Comparison of ENCODE assay signal across 9 cellular contexts in genomic region chr10:97185326-97186058, GRCh38. TPM values are rescaled to one million over a fixed set of nuclear protein-coding genes. Genes with fewer than 3 reads are reported as not detected.
DNase-seq lines count a peak whose midpoint lies in the region; ATAC-seq and TF ChIP-seq lines count a peak whose summit lies in the region.
"Had no signal": no experiment of that assay in that cellular context is flagged by ENCODE, and none has a peak within 500 bp of the region (broad histone marks: within the 10 kb centered on the region; RNA-seq: fewer than 3 reads in every experiment).

Gene SLIT1, minus strand, starts transcription at chr10:97185959. Its CDS starts 285 bp downstream, at chr10:97185674.

- no peaks in the 10 kb centered on the region for H3K79me2 ChIP-seq in OCI-LY7 (ENCODE audit: insufficient read depth, low read depth, low read length)

- DNase-seq in DMS153 treated with DMSO at 0.1 percent for 48 hours (lab: John Stamatoyannopoulos, UW; ENCODE audit: unreplicated experiment) (peak; percentile 24), DMS153 (lab: John Stamatoyannopoulos, UW) (no peak), OCI-LY7 (ENCODE audit: low spot score) (no peak), left ventricle myocardium superior (no peak), GM10248 (ENCODE audit: extremely low spot score) (no peak), cerebellar nuclear complex (lab: John Stamatoyannopoulos, UW) (no peak)
- no peak for DNase-seq in stimulated activated effector memory CD8-positive, alpha-beta T cell treated with anti-CD3 and anti-CD28 coated beads, Interleukin-12 subunit alpha, Interleukin-12 subunit beta, amount 100 ng/mL, for 72 hours (ENCODE audit: low spot score in 2 of 2)
- no peak for DNase-seq in activated CD4-positive, alpha-beta memory T cell treated with anti-CD3 and anti-CD28 coated beads, Interleukin-2, amount 10 ng/mL, durations not matched to agents 7 days and 5 days
- DNase-seq: 8988T had no signal

- H3K4me1 Mint-ChIP-seq in stimulated activated effector memory CD8-positive, alpha-beta T cell treated with anti-CD3 and anti-CD28 coated beads, Interleukin-12 subunit alpha, Interleukin-12 subunit beta, amount 100 ng/mL, for 72 hours, result peaks cover 9% of the 10 kb centered on the region
- H3K4me1 Mint-ChIP-seq in activated CD4-positive, alpha-beta memory T cell treated with anti-CD3 and anti-CD28 coated beads, Interleukin-2, amount 10 ng/mL, durations not matched to agents 7 days and 5 days, result peaks cover 6% of the 10 kb centered on the region

- H3K9me3 ChIP-seq in OCI-LY7 (ENCODE audit: low read length), result no peaks in the 10 kb centered on the region

- CTCF ChIA-PET in OCI-LY7 (lab: Charles Lee; ENCODE audit: unreplicated experiment) (no interaction called here), GM10248 (lab: Yijun Ruan, JAX) (interaction anchor here (0.9 to 6.9 kb wide), 4 partner anchors 9 to 113 kb away, joined by 3 to 41 read pairs (median 8); no protein-coding TSS in a partner anchor)
- CTCF ChIA-PET in activated CD4-positive, alpha-beta memory T cell treated with anti-CD3 and anti-CD28 coated beads, Interleukin-2, amount 10 ng/mL, durations not matched to agents 7 days and 5 days (lab: Charles Lee), result interaction anchor here (1.2 kb wide), 1 partner anchor 11 kb away, joined by 4 read pairs; no protein-coding TSS in a partner anchor

- no peaks in the 10 kb centered on the region for H4K20me1 ChIP-seq in OCI-LY7 (ENCODE audit: insufficient read depth, low read length)

- no peaks in the 10 kb centered on the region for H3K36me3 ChIP-seq in OCI-LY7 (ENCODE audit: insufficient read depth, low read length)

- H3K4me3 ChIP-seq in OCI-LY7 (ENCODE audit: low read depth, low read length, poor library complexity, severe bottlenecking), result no peak within 1 kb of the TSS

- H3K4me2 ChIP-seq in OCI-LY7 (ENCODE audit: low read length), result peak within 1 kb of the TSS; percentile 21; the same call in 1 of the 2 replicates

- TF ChIP-seq CTCF in OCI-LY7 (conservative IDR thresholded peaks at IDR 0.05; ENCODE audit: low read length) (no peak), GM10248 (IDR thresholded peaks at IDR 0.05; ENCODE audit: control extremely low read depth, extremely low read depth, low read depth, missing control alignments) (no peak)

- intact Hi-C loops in OCI-LY7 (cut with micrococcal nuclease; ENCODE audit: unreplicated experiment) (no loop called here), left ventricle myocardium superior (cut with micrococcal nuclease) (no loop called here)

- H3K27ac ChIP-seq in OCI-LY7 (ENCODE audit: low read depth, low read length, poor library complexity, severe bottlenecking), result no peak within 1 kb of the TSS

- BruUV-seq in OCI-LY7 (replicated peaks; lab: Mats Ljungman, UMichigan), result no TSS peak

- H3K9me3 Mint-ChIP-seq in stimulated activated effector memory CD8-positive, alpha-beta T cell treated with anti-CD3 and anti-CD28 coated beads, Interleukin-12 subunit alpha, Interleukin-12 subunit beta, amount 100 ng/mL, for 72 hours, result no peaks in the 10 kb centered on the region
- no peaks in the 10 kb centered on the region for H3K9me3 Mint-ChIP-seq in activated CD4-positive, alpha-beta memory T cell treated with anti-CD3 and anti-CD28 coated beads, Interleukin-2, amount 10 ng/mL, durations not matched to agents 7 days and 5 days

- no peaks in the 10 kb centered on the region for H3K36me3 Mint-ChIP-seq in stimulated activated effector memory CD8-positive, alpha-beta T cell treated with anti-CD3 and anti-CD28 coated beads, Interleukin-12 subunit alpha, Interleukin-12 subunit beta, amount 100 ng/mL, for 72 hours
- H3K36me3 Mint-ChIP-seq in activated CD4-positive, alpha-beta memory T cell treated with anti-CD3 and anti-CD28 coated beads, Interleukin-2, amount 10 ng/mL, durations not matched to agents 7 days and 5 days (ENCODE audit: low read depth), result no peaks in the 10 kb centered on the region

- POLR2A ChIA-PET in OCI-LY7 (lab: Charles Lee), result no interaction called here
- POLR2A ChIA-PET in activated CD4-positive, alpha-beta memory T cell treated with anti-CD3 and anti-CD28 coated beads, Interleukin-2, amount 10 ng/mL, durations not matched to agents 7 days and 5 days (lab: Charles Lee), result no interaction called here
- POLR2A ChIA-PET in GM10248 (lab: Yijun Ruan, JAX), result no interaction called here

- ATAC-seq in left ventricle myocardium superior, result peak; percentile 27
- ATAC-seq in stimulated activated effector memory CD8-positive, alpha-beta T cell treated with anti-CD3 and anti-CD28 coated beads, Interleukin-12 subunit alpha, Interleukin-12 subunit beta, amount 100 ng/mL, for 72 hours, result no peak

- H3K27me3 Mint-ChIP-seq in activated CD4-positive, alpha-beta memory T cell treated with anti-CD3 and anti-CD28 coated beads, Interleukin-2, amount 10 ng/mL, durations not matched to agents 7 days and 5 days, result peaks cover 61% of the 10 kb centered on the region

- H3K4me3 Mint-ChIP-seq in stimulated activated effector memory CD8-positive, alpha-beta T cell treated with anti-CD3 and anti-CD28 coated beads, Interleukin-12 subunit alpha, Interleukin-12 subunit beta, amount 100 ng/mL, for 72 hours, result peak within 1 kb of the TSS; percentile 50
- H3K4me3 Mint-ChIP-seq in activated CD4-positive, alpha-beta memory T cell treated with anti-CD3 and anti-CD28 coated beads, Interleukin-2, amount 10 ng/mL, durations not matched to agents 7 days and 5 days, result no peak within 1 kb of the TSS

- no peaks in the 10 kb centered on the region for H3K9me2 ChIP-seq in OCI-LY7 (ENCODE audit: insufficient read depth, low read length)

- H3K27ac Mint-ChIP-seq in stimulated activated effector memory CD8-positive, alpha-beta T cell treated with anti-CD3 and anti-CD28 coated beads, Interleukin-12 subunit alpha, Interleukin-12 subunit beta, amount 100 ng/mL, for 72 hours, result no peak within 1 kb of the TSS
- no peak within 1 kb of the TSS for H3K27ac Mint-ChIP-seq in activated CD4-positive, alpha-beta memory T cell treated with anti-CD3 and anti-CD28 coated beads, Interleukin-2, amount 10 ng/mL, durations not matched to agents 7 days and 5 days

- no peak within 1 kb of the TSS for H2AFZ ChIP-seq in OCI-LY7 (ENCODE audit: low read length)

- H3K4me1 ChIP-seq in OCI-LY7 (ENCODE audit: insufficient read depth, low read length, poor library complexity, severe bottlenecking), result peaks cover 13% of the 10 kb centered on the region

RNA-seq across cellular contexts. Expression of gene SLIT1, which starts in this region (rescaled TPM):
- 0.10 and 0.13 TPM in 2 replicates for total RNA-seq in OCI-LY7 (2014; rRNA removed; shearing (Covaris generic))
- total RNA-seq in OCI-LY7 (2022) (0.77 and 1.0 TPM in 2 replicates), left ventricle myocardium superior (0.17 TPM)
- under 1 TPM; 0.30 to 0.35 TPM for total RNA-seq in activated CD4-positive, alpha-beta memory T cell treated with anti-CD3 and anti-CD28 coated beads, Interleukin-2, amount 10 ng/mL, durations not matched to agents 7 days and 5 days

Comparison
In these comparisons a context has a peak if more than half of its experiments do, and no peak if none do; other contexts are left out.
1. Peak in ATAC-seq in left ventricle myocardium superior; RNA of the gene not detected or under 1 TPM.